In the genomic region with DNA sequence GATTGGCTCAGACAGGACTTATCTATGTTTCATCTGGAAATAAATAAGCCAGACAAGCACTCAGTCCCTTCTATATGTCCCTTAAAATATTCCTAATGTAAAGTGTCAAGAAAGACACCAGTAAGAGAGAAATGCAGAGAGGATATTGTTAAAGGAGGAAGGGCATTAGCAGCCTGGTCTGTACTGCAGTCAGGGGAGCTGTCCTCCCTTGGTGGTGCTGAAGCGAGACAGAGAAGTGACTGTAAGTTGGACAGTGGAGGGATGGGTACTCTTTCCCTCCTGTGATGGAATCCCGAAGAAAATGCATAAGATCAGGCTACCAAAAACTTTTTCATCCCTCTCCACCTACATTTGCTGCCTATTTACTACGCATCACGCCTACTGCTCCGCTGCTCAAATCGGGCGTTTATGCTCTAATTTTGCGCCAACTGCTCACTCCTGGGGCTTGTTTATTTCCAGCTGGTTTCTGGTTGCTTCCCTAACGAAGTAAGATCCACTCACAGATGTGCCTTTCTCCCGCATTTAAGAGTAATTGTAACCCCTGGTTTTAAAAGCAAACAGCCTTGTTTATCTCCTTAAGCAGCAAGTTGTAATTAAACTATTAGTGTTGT, we compare ENCODE assay signal across 9 cellular contexts. TPM values are rescaled to one million over a fixed set of nuclear protein-coding genes. Genes with fewer than 3 reads are reported as not detected.
A peak's percentile ranks its signal among the peaks of the same experiment; 100 is the strongest.
DNase-seq lines count a peak whose midpoint lies in the region; ATAC-seq, FAIRE-seq and TF ChIP-seq lines count a peak whose summit lies in the region.
"Had no signal": no experiment of that assay in that cellular context is flagged by ENCODE, and none has a peak within 500 bp of the region (broad histone marks: within the 10 kb centered on the region; RNA-seq: fewer than 3 reads in every experiment).

No MANE protein-coding gene starts in this region.

- CTCF ChIA-PET in endothelial cell of umbilical vein (lab: Charles Lee) = no interaction called here

- peak; percentile 79 for FAIRE-seq in endothelial cell of umbilical vein (lab: Jason Lieb, UNC)

- no peak overlapping the region for H3K9ac ChIP-seq in endothelial cell of umbilical vein (replicated peaks; ENCODE audit: extremely low read depth, insufficient read depth, low read length)
- no peak overlapping the region for H3K9ac ChIP-seq in neural progenitor cell

- TF ChIP-seq CTCF in right atrium auricular region (IDR thresholded peaks at IDR 0.05) (no peak), endothelial cell of umbilical vein (IDR thresholded peaks at IDR 0.05; ENCODE audit: extremely low read depth in 1 of 2, insufficient read depth in 1 of 2, low read depth in 1 of 2, low read length in 2 of 2) (no peak), neural progenitor cell (IDR thresholded peaks at IDR 0.05) (no peak)

- no peaks in the 10 kb centered on the region for H3K9me1 ChIP-seq in endothelial cell of umbilical vein (replicated peaks; ENCODE audit: control insufficient read depth, extremely low read depth, insufficient read depth, low read length)

- ATAC-seq in Right ventricle myocardium inferior = no peak
- ATAC-seq in SK-N-SH treated with all-trans-retinoic acid at 6 μM for 48 hours = peak; percentile 81
- ATAC-seq in GM19351 (IDR thresholded peaks at IDR 0.05; ENCODE audit: unreplicated experiment) = no peak

- DNase-seq in Right ventricle myocardium inferior (ENCODE audit: missing footprints) (peak; percentile 67), right atrium auricular region (ENCODE audit: low spot score) (no peak), endothelial cell of umbilical vein (ENCODE audit: low read depth, low spot score) (peak; percentile 40), neural progenitor cell (ENCODE audit: low spot score) (peak; percentile 88), NCI-H2107 treated with DMSO at 0.1 percent for 48 hours (lab: John Stamatoyannopoulos, UW; ENCODE audit: unreplicated experiment) (no peak), NCI-H69 (lab: John Stamatoyannopoulos, UW) (no peak)

- dilution Hi-C loops in endothelial cell of umbilical vein (cut with MboI; ENCODE audit: extremely low pct_ligation_motif_present, low sequenced_read_pairs) = no loop called here

- peaks cover 16% of the 10 kb centered on the region for H3F3A ChIP-seq in neural progenitor cell (ENCODE audit: low read depth)

- H3K4me1 ChIP-seq in right atrium auricular region (peaks cover 0 to 14% of the 10 kb centered on the region in 2 donors), endothelial cell of umbilical vein (ENCODE audit: control insufficient read depth, extremely low read depth, insufficient read depth, low read length) (no peaks in the 10 kb centered on the region), neural progenitor cell (peaks cover 5% of the 10 kb centered on the region)

- TF ChIP-seq POLR2A in endothelial cell of umbilical vein (IDR thresholded peaks at IDR 0.05; ENCODE audit: low read depth, low read length) = no peak

- peaks cover 12% of the 10 kb centered on the region for H3K27me3 Mint-ChIP-seq in neural progenitor cell (ENCODE audit: insufficient read depth, low read depth)

- no peaks in the 10 kb centered on the region for H4K20me1 ChIP-seq in endothelial cell of umbilical vein (replicated peaks; ENCODE audit: control insufficient read depth, extremely low read depth, insufficient read depth, low read length)
- peaks cover 36% of the 10 kb centered on the region for H4K20me1 ChIP-seq in neural progenitor cell (ENCODE audit: low read depth)

- H3K27ac Mint-ChIP-seq in neural progenitor cell = no peak overlapping the region
- H3K27ac Mint-ChIP-seq: memory B cell had no signal

- H3K79me2 ChIP-seq in endothelial cell of umbilical vein (ENCODE audit: control insufficient read depth, insufficient read depth, low read length) = no peaks in the 10 kb centered on the region
- H3K79me2 ChIP-seq in neural progenitor cell (ENCODE audit: low read depth) = no peaks in the 10 kb centered on the region

- POLR2A ChIA-PET in endothelial cell of umbilical vein (lab: Charles Lee) = no interaction called here

- no peaks in the 10 kb centered on the region for H3K9me3 Mint-ChIP-seq in neural progenitor cell

- no TSS peak for BruUV-seq in endothelial cell of umbilical vein (replicated peaks; lab: Mats Ljungman, UMichigan)

- H3K27me3 ChIP-seq in right atrium auricular region (peaks cover 0 to 10% of the 10 kb centered on the region in 2 donors), endothelial cell of umbilical vein (ENCODE audit: control insufficient read depth in 2 of 2, insufficient read depth in 2 of 2, low read length in 2 of 2) (peaks cover 21 to 28% of the 10 kb centered on the region in 2 experiments), neural progenitor cell (peaks cover 43% of the 10 kb centered on the region)

- intact Hi-C loops in Right ventricle myocardium inferior (cut with DNase I) = no loop called here
- intact Hi-C loops in endothelial cell of umbilical vein (cut with micrococcal nuclease) = no loop called here

- peaks cover 7% of the 10 kb centered on the region for H3K4me1 Mint-ChIP-seq in neural progenitor cell
- H3K4me1 Mint-ChIP-seq: memory B cell had no signal

- H3K36me3 Mint-ChIP-seq in neural progenitor cell = no peaks in the 10 kb centered on the region

- H3K36me3 ChIP-seq in right atrium auricular region (no peaks in the 10 kb centered on the region), endothelial cell of umbilical vein (ENCODE audit: control insufficient read depth in 2 of 2, extremely low read depth in 1 of 2, insufficient read depth in 2 of 2, low read length in 2 of 2) (no peaks in the 10 kb centered on the region), neural progenitor cell (no peaks in the 10 kb centered on the region)

- H3K4me3 ChIP-seq in right atrium auricular region (no peak overlapping the region), endothelial cell of umbilical vein (replicated peaks in 1 of 3; ENCODE audit: insufficient read depth in 1 of 3, low read depth in 1 of 3, low read length in 3 of 3) (no peak overlapping the region), neural progenitor cell (no peak overlapping the region)

- no peak overlapping the region for H2AFZ ChIP-seq in endothelial cell of umbilical vein (ENCODE audit: low read depth, low read length)
- H2AFZ ChIP-seq in neural progenitor cell (replicated peaks) = no peak overlapping the region

- H3K9me3 ChIP-seq in right atrium auricular region (no peaks in the 10 kb centered on the region), endothelial cell of umbilical vein (replicated peaks; ENCODE audit: control insufficient read depth, insufficient read depth, low read length) (no peaks in the 10 kb centered on the region), neural progenitor cell (ENCODE audit: low read depth) (no peaks in the 10 kb centered on the region)

- H3K4me2 ChIP-seq in endothelial cell of umbilical vein (ENCODE audit: insufficient read depth, low read length) (no peak overlapping the region), neural progenitor cell (no peak overlapping the region)

- H3K27ac ChIP-seq in right atrium auricular region (no peak overlapping the region), endothelial cell of umbilical vein (ENCODE audit: insufficient read depth, low read depth, low read length) (no peak overlapping the region), neural progenitor cell (no peak overlapping the region)

- no peak overlapping the region for H3K4me3 Mint-ChIP-seq in neural progenitor cell
- H3K4me3 Mint-ChIP-seq: memory B cell had no signal

TF ChIP-seq in SK-N-SH treated with all-trans-retinoic acid at 6 μM for 48 hours, 23 proteins besides CTCF, POLR2A, EP300 and RAD21 (continues in another document):
- TF ChIP-seq ARNTL (CRISPR knock-in tag; IDR thresholded peaks at IDR 0.05; ENCODE audit: borderline replicate concordance, low read depth) (no peak), PPARA (CRISPR knock-in tag; IDR thresholded peaks at IDR 0.05; ENCODE audit: borderline replicate concordance) (no peak)

TF ChIP-seq in endothelial cell of umbilical vein, 7 proteins besides CTCF, POLR2A, EP300 and RAD21:
- TF ChIP-seq GATA2 (IDR thresholded peaks at IDR 0.05; ENCODE audit: insufficient read depth, insufficient read length, low read depth, low read length) (no peak), POLR2AphosphoS5 (IDR thresholded peaks at IDR 0.05; ENCODE audit: insufficient read depth, low read depth, low read length) (no peak), FOS (IDR thresholded peaks at IDR 0.05; ENCODE audit: borderline replicate concordance, insufficient read depth, low read length) (no peak), MYC (IDR thresholded peaks at IDR 0.05; ENCODE audit: low read depth, low read length) (no peak), JUN (IDR thresholded peaks at IDR 0.05; ENCODE audit: borderline replicate concordance, insufficient read depth, insufficient read length, low read depth) (no peak), EZH2 (IDR thresholded peaks at IDR 0.05; ENCODE audit: borderline replicate concordance, low read depth, low read length, severe bottlenecking) (no peak)
- TF ChIP-seq, protein P1, sequence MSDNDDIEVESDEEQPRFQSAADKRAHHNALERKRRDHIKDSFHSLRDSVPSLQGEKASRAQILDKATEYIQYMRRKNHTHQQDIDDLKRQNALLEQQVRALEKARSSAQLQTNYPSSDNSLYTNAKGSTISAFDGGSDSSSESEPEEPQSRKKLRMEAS (IDR thresholded peaks at IDR 0.05; ENCODE audit: insufficient read depth, insufficient read length) = no peak

RNA-seq across cellular contexts. Expression of gene PHACTR1, which starts 35.2 kb away (rescaled TPM):
- 116 TPM for total RNA-seq in Right ventricle myocardium inferior
- total RNA-seq in right atrium auricular region = 10 to 100 TPM; 19.1 to 46.0 TPM
- 19.4 and 23.2 TPM in 2 replicates for total RNA-seq in endothelial cell of umbilical vein
- polyA plus RNA-seq in endothelial cell of umbilical vein = 2.1 and 2.4 TPM in 2 replicates
- 2.7 and 3.2 TPM in 2 replicates for polyA plus RNA-seq in endothelial cell of umbilical vein (2011; cell fraction: cytosol; rRNA removed)
- polyA plus RNA-seq in endothelial cell of umbilical vein (2011; cell fraction: nucleus; rRNA removed) = 9.5 and 11.6 TPM in 2 replicates
- polyA plus RNA-seq in endothelial cell of umbilical vein (2012) = 3.4 and 3.8 TPM in 2 replicates
- 8.5 and 9.8 TPM in 2 replicates for polyA minus RNA-seq in endothelial cell of umbilical vein
- polyA minus RNA-seq in endothelial cell of umbilical vein (2011; cell fraction: cytosol; rRNA and poly(A)+ RNA removed) = not detected
- 12.7 and 18.0 TPM in 2 replicates for polyA minus RNA-seq in endothelial cell of umbilical vein (2011; cell fraction: nucleus; rRNA and poly(A)+ RNA removed)
- total RNA-seq in neural progenitor cell (ENCODE audit: low replicate concordance) = 2.4 and 6.1 TPM in 2 replicates

Comparison
In these comparisons a context has a peak if more than half of its experiments do, and no peak if none do; other contexts are left out.
1. DNase-seq: peak in Right ventricle myocardium inferior (single experiment), endothelial cell of umbilical vein (single experiment) and neural progenitor cell (single experiment); none in right atrium auricular region (single experiment), NCI-H2107 treated with DMSO at 0.1 percent for 48 hours (single experiment) and NCI-H69 (single experiment).